8 cellular contexts compared by ENCODE assay signal in the genomic region with DNA sequence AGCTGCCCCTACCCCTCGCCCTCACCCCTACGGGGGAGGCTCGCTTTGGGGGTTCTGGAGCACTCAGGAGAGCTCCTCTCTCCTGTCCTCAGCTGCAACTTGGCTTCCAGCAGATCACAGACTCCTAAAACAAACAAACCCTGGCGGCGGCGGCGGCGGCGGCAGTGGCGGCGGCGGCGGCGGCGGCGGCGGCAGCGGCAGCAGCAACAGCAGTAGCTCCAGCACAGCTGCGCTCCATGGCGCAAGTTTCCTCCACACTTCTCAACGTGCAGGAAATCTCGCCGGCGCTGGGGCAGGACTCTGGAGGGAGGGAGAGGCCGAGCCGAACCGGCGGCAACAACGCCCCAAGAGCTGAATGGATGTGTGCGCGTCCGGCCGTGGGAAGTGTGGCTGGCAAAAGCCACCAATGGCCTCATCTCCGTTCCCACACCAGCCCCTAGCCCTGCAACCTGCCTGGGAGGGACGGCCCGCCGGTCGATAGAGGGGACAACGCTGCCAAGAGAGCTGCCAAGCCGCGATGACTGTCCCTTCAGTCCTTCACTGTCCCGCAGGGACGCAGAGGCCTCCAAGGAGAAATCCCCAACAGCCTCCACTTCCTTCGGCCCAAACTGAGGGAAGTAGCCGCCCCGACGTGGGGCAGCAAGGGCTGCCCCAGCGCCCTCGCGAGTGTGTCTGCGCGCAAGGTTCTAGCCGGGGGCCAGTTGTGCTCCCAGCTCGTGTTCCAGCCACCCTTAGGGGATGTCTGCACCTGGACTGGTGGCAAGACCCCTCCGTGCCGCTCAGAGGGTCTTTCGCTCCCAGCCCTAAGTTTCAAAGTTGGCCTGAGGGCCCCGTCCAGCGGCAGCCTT. TPM values are rescaled to one million over a fixed set of nuclear protein-coding genes. Genes with fewer than 3 reads are reported as not detected.
A peak's percentile ranks its signal among the peaks of the same experiment; 100 is the strongest.
DNase-seq lines count a peak whose midpoint lies in the region; ATAC-seq and TF ChIP-seq lines count a peak whose summit lies in the region.

No MANE protein-coding gene starts in this region.

- H3K36me3 ChIP-seq in endodermal cell (ENCODE audit: control insufficient read depth, insufficient read depth, low read length), result peaks cover 7% of the 10 kb centered on the region
- no peaks in the 10 kb centered on the region for H3K36me3 ChIP-seq in mesendoderm (ENCODE audit: control insufficient read depth, insufficient read depth, low read length)

- H3K27me3 ChIP-seq in endodermal cell (ENCODE audit: control insufficient read depth, insufficient read depth, low read length, poor library complexity, severe bottlenecking) (no peaks in the 10 kb centered on the region), mesendoderm (ENCODE audit: insufficient read depth, low read length, poor library complexity) (no peaks in the 10 kb centered on the region)

- peak overlapping the region; percentile 93 for H3K27ac Mint-ChIP-seq in endodermal cell

- no peak overlapping the region for H2AK5ac ChIP-seq in mesendoderm (ENCODE audit: low read length)

- no peaks in the 10 kb centered on the region for H3K27me3 Mint-ChIP-seq in endodermal cell (ENCODE audit: insufficient read depth)

- H3K4me1 Mint-ChIP-seq in endodermal cell, result peaks cover 21% of the 10 kb centered on the region

- no peak for TF ChIP-seq CTCF in endodermal cell (conservative IDR thresholded peaks at IDR 0.05)

- 1 to 3% methylated on average over 8 to 59 of the region's 59 CpGs for WGBS in endodermal cell (ENCODE audit: insufficient coverage in 1 of 2, insufficient read length in 1 of 2), 2 experiments
- no CpG with 5 or more reads among the region's 59 CpGs for WGBS in mesendoderm (ENCODE audit: extremely low coverage, insufficient coverage, low lambda C conversion rate)

- DNase-seq in stimulated activated CD4-positive, alpha-beta T cell treated with anti-CD3 and anti-CD28 coated beads, Interleukin-15, amount 100 ng/mL, for 24 hours, result peak; percentile 6
- DNase-seq in stimulated activated CD4-positive, alpha-beta T cell treated with anti-CD3 and anti-CD28 coated beads, Interleukin-12 subunit alpha, Interleukin-12 subunit beta, amount 100 ng/mL, for 4 hours, result no peak
- DNase-seq in endodermal cell (peak; percentile 82), mesendoderm (peak; percentile 63), SKM-1 treated with dmso at 0.1 percent for 144 hours (lab: John Stamatoyannopoulos, UW; ENCODE audit: unreplicated experiment) (no peak), midbrain (lab: John Stamatoyannopoulos, UW) (no peak), NCI-H2196 (lab: John Stamatoyannopoulos, UW; ENCODE audit: unreplicated experiment) (no peak)

- no peak overlapping the region for H4K5ac ChIP-seq in mesendoderm (ENCODE audit: low read length)

- H3K56ac ChIP-seq in mesendoderm (ENCODE audit: low read length), result peak overlapping the region; percentile 93

- H3K27ac ChIP-seq in endodermal cell (ENCODE audit: low read depth, low read length) (no peak overlapping the region), mesendoderm (ENCODE audit: low read depth, low read length) (peak overlapping the region; percentile 28)

- H3K23ac ChIP-seq in mesendoderm (ENCODE audit: low read length), result no peak overlapping the region

- H2BK15ac ChIP-seq in mesendoderm (replicated peaks; ENCODE audit: low read depth), result no peak overlapping the region

- H4K8ac ChIP-seq in mesendoderm (ENCODE audit: low read depth, low read length), result no peak overlapping the region

- H3K9me3 ChIP-seq in endodermal cell (ENCODE audit: control insufficient read depth, low read length), result no peaks in the 10 kb centered on the region

- no peaks in the 10 kb centered on the region for H3K79me2 ChIP-seq in mesendoderm (ENCODE audit: control insufficient read depth, insufficient read depth, low read length)

- no peaks in the 10 kb centered on the region for H3K79me1 ChIP-seq in mesendoderm (ENCODE audit: low read length)

- no peak for ATAC-seq in GM21367 (IDR thresholded peaks at IDR 0.05; ENCODE audit: unreplicated experiment)

- peak overlapping the region; percentile 23 for H3K18ac ChIP-seq in mesendoderm (ENCODE audit: low read length)

- H3K4me3 Mint-ChIP-seq in endodermal cell, result peak overlapping the region; percentile 72

- H3K9ac ChIP-seq in endodermal cell (ENCODE audit: extremely low read depth, low read length, poor library complexity, severe bottlenecking) (peak overlapping the region; percentile 60), mesendoderm (ENCODE audit: low read length) (peak overlapping the region; percentile 74)

- no peak overlapping the region for H2BK5ac ChIP-seq in mesendoderm (ENCODE audit: low read length)

- H3K4me3 ChIP-seq in endodermal cell (ENCODE audit: low read length), result peak overlapping the region; percentile 87
- H3K4me3 ChIP-seq in mesendoderm (ENCODE audit: low read length), result peak overlapping the region; percentile 55

- H3K36me3 Mint-ChIP-seq in endodermal cell (ENCODE audit: low read depth), result peaks cover 14% of the 10 kb centered on the region

- no peak overlapping the region for H3K4ac ChIP-seq in mesendoderm (ENCODE audit: low read depth, low read length)

- no peak overlapping the region for H2BK120ac ChIP-seq in mesendoderm (ENCODE audit: low read depth, low read length)

- no peaks in the 10 kb centered on the region for H3K4me1 ChIP-seq in endodermal cell (ENCODE audit: control insufficient read depth, insufficient read depth, low read length)
- no peaks in the 10 kb centered on the region for H3K4me1 ChIP-seq in mesendoderm (ENCODE audit: control insufficient read depth, low read depth, low read length)

- H3K9me3 Mint-ChIP-seq in endodermal cell, result peaks cover 52% of the 10 kb centered on the region

- H3K4me2 ChIP-seq in mesendoderm (ENCODE audit: low read length), result peak overlapping the region; percentile 61

RNA-seq across cellular contexts. Expression of a gene that starts 0.8 kb away (rescaled TPM):
- 10 to 100 TPM; 17.7 to 20.5 TPM for total RNA-seq in endodermal cell
- 4.5 TPM for polyA plus RNA-seq in endodermal cell (2013, experiment 1 of 2)
- polyA plus RNA-seq in endodermal cell (2013, experiment 2 of 2), result 5.6 TPM
- polyA plus RNA-seq in mesendoderm (2013, experiment 1 of 2), result 1.3 TPM
- 1.4 TPM for polyA plus RNA-seq in mesendoderm (2013, experiment 2 of 2)

Comparison
In these comparisons a context has a peak if more than half of its experiments do, and no peak if none do; other contexts are left out.
1. DNase-seq: peak in stimulated activated CD4-positive, alpha-beta T cell treated with anti-CD3 and anti-CD28 coated beads, Interleukin-15, amount 100 ng/mL, for 24 hours (single experiment), endodermal cell (single experiment) and mesendoderm (single experiment); none in stimulated activated CD4-positive, alpha-beta T cell treated with anti-CD3 and anti-CD28 coated beads, Interleukin-12 subunit alpha, Interleukin-12 subunit beta, amount 100 ng/mL, for 4 hours (single experiment), SKM-1 treated with dmso at 0.1 percent for 144 hours (single experiment), midbrain (single experiment) and NCI-H2196 (single experiment).